8 cellular contexts compared by ENCODE assay signal in the genomic region with DNA sequence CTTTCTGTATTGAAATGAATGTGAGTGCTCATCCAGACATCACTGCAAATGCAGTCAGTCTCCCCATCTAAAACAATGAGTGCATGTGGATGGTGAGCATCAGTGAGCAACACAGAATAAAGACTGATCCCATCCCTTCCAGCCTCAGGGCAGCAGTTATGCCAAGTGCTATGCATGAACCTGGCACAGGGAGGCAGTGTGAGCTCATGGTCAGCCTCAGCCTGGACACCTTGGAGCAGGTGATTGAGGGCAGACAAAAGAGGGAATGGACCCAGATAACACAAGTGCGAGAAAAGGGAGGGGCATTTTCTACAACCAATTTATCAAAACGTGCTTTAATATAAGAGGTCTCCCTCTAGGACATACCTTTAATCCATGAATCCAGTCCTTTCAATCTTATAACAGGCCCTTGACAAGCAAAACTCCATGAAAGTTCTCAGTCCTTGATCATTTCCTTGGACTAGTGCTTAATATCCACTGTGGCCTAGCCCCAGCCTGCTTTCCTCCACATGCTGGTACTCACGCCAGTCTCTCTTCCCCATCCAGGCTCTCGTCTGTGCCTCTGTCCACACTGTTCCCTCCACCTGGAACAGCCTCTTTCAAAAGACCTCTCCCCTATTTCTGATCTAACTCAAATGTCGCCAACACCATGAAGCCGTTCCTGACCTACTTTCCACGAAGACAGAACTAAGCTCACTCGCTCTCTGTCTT. TPM values are rescaled to one million over a fixed set of nuclear protein-coding genes. Genes with fewer than 3 reads are reported as not detected.
DNase-seq lines count a peak whose midpoint lies in the region; ATAC-seq and TF ChIP-seq lines count a peak whose summit lies in the region.

No MANE protein-coding gene starts in this region.

- no peak for TF ChIP-seq POLR2A in gastrocnemius medialis (IDR thresholded peaks at IDR 0.05)

- POLR2A ChIA-PET in PC-3 (lab: Charles Lee; ENCODE audit: unreplicated experiment), result no interaction called here

- no TSS peak for BruUV-seq in PC-3 (replicated peaks; lab: Mats Ljungman, UMichigan)

- H3F3A ChIP-seq in PC-3 (ENCODE audit: low read length, unreplicated experiment), result no peaks in the 10 kb centered on the region

- H3K27me3 Mint-ChIP-seq in glutamatergic neuron (ENCODE audit: unreplicated experiment), result peaks cover 2% of the 10 kb centered on the region

- H3K4me1 ChIP-seq in PC-3 (ENCODE audit: insufficient read depth, low read length) (peaks cover 10% of the 10 kb centered on the region; the same call in 1 of the 2 replicates), gastrocnemius medialis (no peaks in the 10 kb centered on the region)

- in situ Hi-C loops in gastrocnemius medialis (cut with MboI; ENCODE audit: low sequenced_read_pairs in 4 of 4), result loop anchor here in 2 of 4 donors (5.0 kb wide), 2 partner anchors 116 to 121 kb away; no protein-coding TSS in a partner anchor

- CTCF ChIA-PET in PC-3 (lab: Charles Lee), result interaction anchor here (1.5 kb wide), 1 partner anchor 118 kb away, joined by 4 read pairs; no protein-coding TSS in a partner anchor

- no peak overlapping the region for H3K27ac Mint-ChIP-seq in glutamatergic neuron (ENCODE audit: unreplicated experiment)

- H3K4me1 Mint-ChIP-seq in glutamatergic neuron (ENCODE audit: low read depth, unreplicated experiment), result no peaks in the 10 kb centered on the region

- H3K9me2 ChIP-seq in PC-3 (replicated peaks; ENCODE audit: low read length), result no peaks in the 10 kb centered on the region

- H3K9me3 Mint-ChIP-seq in glutamatergic neuron (ENCODE audit: unreplicated experiment), result no peaks in the 10 kb centered on the region

- H4K20me1 ChIP-seq in PC-3 (ENCODE audit: low read length), result no peaks in the 10 kb centered on the region

- H3K4me2 ChIP-seq in PC-3 (ENCODE audit: low read length), result no peak overlapping the region

- no peaks in the 10 kb centered on the region for H3K36me3 ChIP-seq in PC-3 (ENCODE audit: low read depth, low read length)
- H3K36me3 ChIP-seq in gastrocnemius medialis, result no peaks in the 10 kb centered on the region

- H3K4me3 ChIP-seq in PC-3 (ENCODE audit: low read length) (no peak overlapping the region), gastrocnemius medialis (no peak overlapping the region)

- no peaks in the 10 kb centered on the region for H3K79me2 ChIP-seq in PC-3 (ENCODE audit: low read length)

- intact Hi-C loops in PC-3 (cut with micrococcal nuclease) (loop anchor here (1.0 kb wide), 1 partner anchor 118 kb away; no protein-coding TSS in a partner anchor), gastrocnemius medialis (cut with DNase I; ENCODE audit: low total_unique reads) (loop anchor here (2.0 kb wide), 1 partner anchor 118 kb away; no protein-coding TSS in a partner anchor)

- H3K27ac ChIP-seq in PC-3 (ENCODE audit: low read length), result no peak overlapping the region
- no peak overlapping the region for H3K27ac ChIP-seq in gastrocnemius medialis

- no peaks in the 10 kb centered on the region for H3K36me3 Mint-ChIP-seq in glutamatergic neuron (ENCODE audit: unreplicated experiment)

- H3K9me3 ChIP-seq in PC-3 (ENCODE audit: low read length) (no peaks in the 10 kb centered on the region), gastrocnemius medialis (no peaks in the 10 kb centered on the region)

- TF ChIP-seq CTCF in GM20000 (IDR thresholded peaks at IDR 0.05; ENCODE audit: extremely low read depth, missing control alignments) (peak; percentile 26), PC-3 (conservative IDR thresholded peaks at IDR 0.05; ENCODE audit: low read depth, low read length) (peak; percentile 77), glutamatergic neuron (IDR thresholded peaks at IDR 0.05; ENCODE audit: partially characterized antibody, unreplicated experiment) (peak; percentile 64), gastrocnemius medialis (IDR thresholded peaks at IDR 0.05 in 4 of 5, conservative IDR thresholded peaks at IDR 0.05 in 1 of 5) (peak; percentile 32 to 56 (median 52))

- H3K4me3 Mint-ChIP-seq in glutamatergic neuron (ENCODE audit: unreplicated experiment), result no peak overlapping the region

- ATAC-seq in PC-3, result peak; percentile 63; the same call in 1 of the 2 replicates
- ATAC-seq in gastrocnemius medialis, result no peak
- no peak for ATAC-seq in GM18873 (IDR thresholded peaks at IDR 0.05; ENCODE audit: low FRiP score, unreplicated experiment)
- ATAC-seq in HG03469 (IDR thresholded peaks at IDR 0.05; ENCODE audit: unreplicated experiment), result no peak
- no peak for ATAC-seq in GM19455 (IDR thresholded peaks at IDR 0.05; ENCODE audit: unreplicated experiment)
- ATAC-seq in HG03045 (IDR thresholded peaks at IDR 0.05; ENCODE audit: unreplicated experiment), result no peak

- H3K9ac ChIP-seq in PC-3 (ENCODE audit: low read length), result no peak overlapping the region

- H2AFZ ChIP-seq in PC-3 (ENCODE audit: low read length), result no peak overlapping the region

- DNase-seq in GM20000 (ENCODE audit: low spot score) (no peak), PC-3 (peak; percentile 65), glutamatergic neuron (peak; percentile 69), gastrocnemius medialis (no peak)

- H3K27me3 ChIP-seq in PC-3 (ENCODE audit: low read length), result peaks cover 67% of the 10 kb centered on the region
- H3K27me3 ChIP-seq in gastrocnemius medialis, result no peaks in the 10 kb centered on the region

RNA-seq across cellular contexts. Expression of a gene that starts 50.5 kb away (rescaled TPM):
- total RNA-seq in PC-3 (2014; rRNA removed) (not detected in 2 replicates), glutamatergic neuron (ENCODE audit: unreplicated experiment) (29.0 TPM), gastrocnemius medialis (not detected)

Comparison
In these comparisons a context has a peak if more than half of its experiments do, and no peak if none do; other contexts are left out.
1. DNase-seq: peak in PC-3 (single experiment) and glutamatergic neuron (single experiment); none in GM20000 (single experiment) and gastrocnemius medialis (0 of 2).
2. CTCF ChIP-seq: peak in every context shown above with its lines; median percentile 77 in PC-3; 64 in glutamatergic neuron; 52 in gastrocnemius medialis; 26 in GM20000.
3. RNA of a gene that starts 50.5 kb away (total RNA-seq): 29.0 TPM in glutamatergic neuron (single experiment); not detected in PC-3 and not detected in gastrocnemius medialis; every median in the first group is over 10 times any median in the second.